23 cellular contexts compared by ENCODE assay signal in the genomic region with DNA sequence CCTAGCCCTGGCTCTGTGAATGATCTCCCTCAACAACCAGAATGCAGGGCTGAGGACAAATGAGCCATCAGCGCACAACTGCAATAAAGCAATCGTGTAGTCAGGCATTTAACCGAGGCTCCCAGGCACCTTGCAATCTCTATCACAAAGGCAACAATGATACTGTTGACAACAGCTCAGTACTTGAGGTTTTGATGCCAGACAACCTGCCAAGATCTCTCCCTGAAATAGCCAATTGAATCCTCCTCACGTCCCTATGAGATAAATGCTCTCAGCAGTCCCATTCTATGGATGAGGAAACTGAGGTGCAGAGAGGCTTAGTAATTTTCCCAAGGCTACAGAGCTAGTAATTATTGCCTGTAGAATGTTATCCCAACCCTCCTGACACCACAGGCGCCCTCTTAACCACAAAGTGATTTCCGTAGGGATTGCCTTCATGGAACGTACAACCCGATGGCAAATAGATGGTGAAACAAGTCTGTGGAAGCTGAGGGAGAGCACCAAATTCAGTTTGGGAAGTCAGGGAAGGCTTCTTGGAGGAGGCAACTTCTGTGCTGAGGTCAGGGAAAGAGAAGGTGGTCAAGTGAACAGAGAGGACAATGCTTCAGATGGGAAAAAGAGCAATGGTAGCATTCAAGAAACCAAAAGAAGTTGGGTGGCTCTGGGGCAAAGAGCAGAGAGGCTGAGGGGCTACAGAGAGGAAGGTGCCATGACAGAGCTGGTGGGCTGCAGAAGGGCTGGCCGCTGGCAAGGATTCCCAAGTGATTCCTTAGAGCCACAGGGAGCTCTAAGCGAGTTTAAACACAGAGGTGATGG. TPM values are rescaled to one million over a fixed set of nuclear protein-coding genes. Genes with fewer than 3 reads are reported as not detected.
DNase-seq lines count a peak whose midpoint lies in the region; ATAC-seq, FAIRE-seq and TF ChIP-seq lines count a peak whose summit lies in the region.
"Had no signal": no experiment of that assay in that cellular context is flagged by ENCODE, and none has a peak within 500 bp of the region (broad histone marks: within the 10 kb centered on the region; RNA-seq: fewer than 3 reads in every experiment).

No MANE protein-coding gene starts in this region.

- no peak overlapping the region for H2AFZ ChIP-seq in HepG2 (ENCODE audit: low read length)

- in situ Hi-C loops in HepG2 (cut with HindIII; ENCODE audit: extremely low pct_ligation_motif_present, low pct_unique_long_range_greater_than_20kb) = loop anchor here (5.0 kb wide), 1 partner anchor 58 kb away; no protein-coding TSS in a partner anchor

- H4K20me1 ChIP-seq in HepG2 (ENCODE audit: insufficient read depth, low read length) = peaks cover 7% of the 10 kb centered on the region; the same call in 1 of the 2 replicates

- H3K9me3 ChIP-seq in HepG2 (ENCODE audit: low read length) = no peaks in the 10 kb centered on the region
- H3K9me3 ChIP-seq: Caco-2 had no signal

- CTCF ChIA-PET in HepG2 (lab: Yijun Ruan, JAX; ENCODE audit: low intra/inter-chr PET ratio, low total read pairs) = no interaction called here

- H3K4me3 ChIP-seq in HepG2 (replicated peaks in 1 of 3; ENCODE audit: insufficient read depth in 1 of 3, low read depth in 2 of 3, low read length in 3 of 3) = no peak overlapping the region
- H3K4me3 ChIP-seq: A549 had no signal

- TF ChIP-seq EP300 in HepG2 (IDR thresholded peaks at IDR 0.05; ENCODE audit: low read depth in 2 of 2, low read length in 2 of 2) = no peak
- no peak for TF ChIP-seq EP300 in HepG2 (CRISPR knock-in tag; IDR thresholded peaks at IDR 0.05; ENCODE audit: borderline replicate concordance)

- DNase-seq in activated effector memory CD4-positive, alpha-beta T cell treated with anti-CD3 and anti-CD28 coated beads, Interleukin-2, amount 50 U/mL, for 16 hours = peak; percentile 10
- DNase-seq in activated effector memory CD4-positive, alpha-beta T cell treated with Interleukin-2 at 50 U/mL for 16 hours = no peak
- no peak for DNase-seq in HepG2 (ENCODE audit: low spot score)
- peak; percentile 13 for DNase-seq in sciatic nerve (ENCODE audit: low spot score)
- DNase-seq in cerebellar cortex (ENCODE audit: low spot score) = no peak
- DNase-seq in kidney tubule cell (ENCODE audit: low spot score) = no peak
- DNase-seq: AML-193; Caco-2; CD4-positive, alpha-beta T cell; DMS153; DMS79; GDM1; GOT3; H7; HFFc6 had no signal

- H3K9ac ChIP-seq in HepG2 (ENCODE audit: insufficient read depth, low read depth, low read length) = no peak overlapping the region

- no peak overlapping the region for H3K27ac ChIP-seq in HepG2 (ENCODE audit: extremely low read length, insufficient read depth, low read length)
- H3K27ac ChIP-seq: 22Rv1, A549, C4-2B had no signal

- no peak; a peak in 1 of 4 replicates for TF ChIP-seq POLR2A in HepG2 (IDR thresholded peaks at IDR 0.05; ENCODE audit: insufficient read depth in 1 of 2, low read depth in 2 of 2, low read length in 2 of 2)

- H3K79me2 ChIP-seq in HepG2 (ENCODE audit: insufficient read depth, low read length) = no peaks in the 10 kb centered on the region

- no TSS peak for BruUV-seq in HepG2 (replicated peaks; lab: Mats Ljungman, UMichigan)

- H3K36me3 ChIP-seq in HepG2 (replicated peaks in 1 of 2; ENCODE audit: control insufficient read depth in 1 of 2, insufficient read depth in 2 of 2, low read length in 2 of 2) = peaks cover 24 to 48% of the 10 kb centered on the region in 2 experiments

- 89% methylated on average over 9 of the region's 10 CpGs for WGBS in HepG2 (ENCODE audit: low lambda C conversion rate)

- no peak for TF ChIP-seq CTCF in HepG2 (CRISPR knock-in tag; IDR thresholded peaks at IDR 0.05)

- no peak for FAIRE-seq in HepG2 (lab: Jason Lieb, UNC)
- FAIRE-seq: A549, GM12892, GM18507 had no signal

- H3K4me1 ChIP-seq in HepG2 (ENCODE audit: insufficient read depth, low read length) = peaks cover 24% of the 10 kb centered on the region
- H3K4me1 ChIP-seq: A549, Caco-2 had no signal

- intact Hi-C loops in HepG2 (cut with micrococcal nuclease; ENCODE audit: unreplicated experiment) (no loop called here), sciatic nerve (cut with DNase I) (no loop called here)

- H3K4me2 ChIP-seq in HepG2 (ENCODE audit: low read depth, low read length) = no peak overlapping the region
- H3K4me2 ChIP-seq: A549 had no signal

- ATAC-seq in HepG2 = no peak
- ATAC-seq in sciatic nerve = no peak
- no peak for ATAC-seq in HG02840 (IDR thresholded peaks at IDR 0.05; ENCODE audit: low FRiP score, unreplicated experiment)
- ATAC-seq: A549, HCT116 had no signal

- no peak for TF ChIP-seq RAD21 in HepG2 (CRISPR knock-in tag; IDR thresholded peaks at IDR 0.05)

- POLR2A ChIA-PET in HepG2 (lab: Yijun Ruan, JAX) = interaction anchor here (0.7 to 19.0 kb wide), 12 partner anchors 9 to 56 kb away, joined by 3 to 638 read pairs (median 3); a partner anchor contains a TSS

- no peaks in the 10 kb centered on the region for H3K27me3 ChIP-seq in HepG2 (ENCODE audit: control insufficient read depth in 1 of 2, insufficient read depth in 2 of 2, low read length in 2 of 2)

TF ChIP-seq in HepG2, 621 proteins besides CTCF, POLR2A, EP300 and RAD21 (continues in another document):
- TF ChIP-seq ZC3H4 (CRISPR knock-in tag; IDR thresholded peaks at IDR 0.05; ENCODE audit: borderline replicate concordance) (0 out of 2 replicates have a peak, but pooled peaks have one; percentile 58), PAF1 (CRISPR knock-in tag; IDR thresholded peaks at IDR 0.05) (peak; percentile 86), ZC3H13 (CRISPR knock-in tag; IDR thresholded peaks at IDR 0.05) (peak; percentile 67; the same call in 1 of the 2 replicates), ZMYM3 (CRISPR knock-in tag; IDR thresholded peaks at IDR 0.05) (no peak), ZNF629 (CRISPR knock-in tag; conservative IDR thresholded peaks at IDR 0.05) (peak; percentile 95), ZNF12 (CRISPR knock-in tag; IDR thresholded peaks at IDR 0.05) (peak; percentile 9; the same call in 1 of the 2 replicates), HNRNPH1 (optimal IDR thresholded peaks at IDR 0.05; ENCODE audit: low read depth, low read length) (peak; percentile 60), POLR2AphosphoS5 (IDR thresholded peaks at IDR 0.05; ENCODE audit: low read depth, low read length) (peak; percentile 56), KDM1A (CRISPR knock-in tag; IDR thresholded peaks at IDR 0.05) (0 out of 2 replicates have a peak, but pooled peaks have one; percentile 30), SRSF9 (IDR thresholded peaks at IDR 0.05; ENCODE audit: borderline replicate concordance, insufficient read depth, low read depth, low read length, poor library complexity, severe bottlenecking) (no peak), ZNF326 (CRISPR knock-in tag; IDR thresholded peaks at IDR 0.05; ENCODE audit: borderline replicate concordance) (no peak; the same call in 1 of the 2 replicates)

RNA-seq across cellular contexts. Expression of a gene that starts 12.6 kb away (rescaled TPM):
- total RNA-seq in HepG2 (2016; rRNA removed; fragmentation: Illumina TruSeq; extraction: Trizol) (433 and 825 TPM in 2 replicates), sciatic nerve (77.1 TPM)
- 141 and 152 TPM in 2 replicates for total RNA-seq in HepG2 (2016; cell fraction: cytosol; rRNA removed; fragmentation: Illumina TruSeq; extraction: Trizol; ENCODE audit: low read depth)
- total RNA-seq in HepG2 (2016; cell fraction: insoluble cytoplasmic fraction; rRNA removed; fragmentation: Illumina TruSeq; extraction: Trizol) = 426 and 840 TPM in 2 replicates
- total RNA-seq in HepG2 (2016; cell fraction: membrane; rRNA removed; fragmentation: Illumina TruSeq; extraction: Trizol) = 232 and 248 TPM in 2 replicates
- total RNA-seq in HepG2 (2016; cell fraction: nucleus; rRNA removed; fragmentation: Illumina TruSeq; extraction: Trizol) = 726 and 813 TPM in 2 replicates
- 2,200 and 3,367 TPM in 2 replicates for polyA plus RNA-seq in HepG2 (2011; rRNA removed)
- 3,577 and 4,656 TPM in 2 replicates for polyA plus RNA-seq in HepG2 (2011; cell fraction: cytosol; rRNA removed)
- polyA plus RNA-seq in HepG2 (2011; cell fraction: nucleus; rRNA removed) = 1,545 and 2,325 TPM in 2 replicates
- polyA plus RNA-seq in HepG2 (2012) = 306 and 2,041 TPM in 2 replicates
- polyA plus RNA-seq in HepG2 (2016; cell fraction: cytosol; fragmentation: Illumina TruSeq; extraction: Trizol; ENCODE audit: low read depth) = 168 and 171 TPM in 2 replicates
- polyA plus RNA-seq in HepG2 (2016; cell fraction: insoluble cytoplasmic fraction; fragmentation: Illumina TruSeq; extraction: Trizol; ENCODE audit: low read depth) = 463 and 467 TPM in 2 replicates
- 216 and 234 TPM in 2 replicates for polyA plus RNA-seq in HepG2 (2016; cell fraction: membrane; fragmentation: Illumina TruSeq; extraction: Trizol; ENCODE audit: low read depth)
- polyA plus RNA-seq in HepG2 (2016; cell fraction: nucleus; fragmentation: Illumina TruSeq; extraction: Trizol; ENCODE audit: insufficient read depth, low read depth) = 1,122 and 1,162 TPM in 2 replicates
- 0.47 and 1,312 TPM in 2 replicates for polyA minus RNA-seq in HepG2 (2011; rRNA and poly(A)+ RNA removed; ENCODE audit: low replicate concordance)
- polyA minus RNA-seq in HepG2 (2011; cell fraction: cytosol; rRNA and poly(A)+ RNA removed) = 680 and 1,323 TPM in 2 replicates
- polyA minus RNA-seq in HepG2 (2011; cell fraction: nucleus; rRNA and poly(A)+ RNA removed) = 461 and 851 TPM in 2 replicates
- total RNA-seq: CD4-positive, alpha-beta T cell; Daoy; H7; HFFc6 had no signal

RNA-seq across cellular contexts. Expression of a gene that starts 43.5 kb away (rescaled TPM):
- total RNA-seq in HepG2 (2016; rRNA removed; fragmentation: Illumina TruSeq; extraction: Trizol) (237 and 498 TPM in 2 replicates), sciatic nerve (8.8 TPM)
- 71.6 and 82.2 TPM in 2 replicates for total RNA-seq in HepG2 (2016; cell fraction: cytosol; rRNA removed; fragmentation: Illumina TruSeq; extraction: Trizol; ENCODE audit: low read depth)
- 219 and 507 TPM in 2 replicates for total RNA-seq in HepG2 (2016; cell fraction: insoluble cytoplasmic fraction; rRNA removed; fragmentation: Illumina TruSeq; extraction: Trizol)
- 187 and 205 TPM in 2 replicates for total RNA-seq in HepG2 (2016; cell fraction: membrane; rRNA removed; fragmentation: Illumina TruSeq; extraction: Trizol)
- 372 and 429 TPM in 2 replicates for total RNA-seq in HepG2 (2016; cell fraction: nucleus; rRNA removed; fragmentation: Illumina TruSeq; extraction: Trizol)
- 449 and 569 TPM in 2 replicates for polyA plus RNA-seq in HepG2 (2011; rRNA removed)
- polyA plus RNA-seq in HepG2 (2011; cell fraction: cytosol; rRNA removed) = 331 and 435 TPM in 2 replicates
- 165 and 220 TPM in 2 replicates for polyA plus RNA-seq in HepG2 (2011; cell fraction: nucleus; rRNA removed)
- polyA plus RNA-seq in HepG2 (2012) = 423 and 569 TPM in 2 replicates
- 81.2 and 88.3 TPM in 2 replicates for polyA plus RNA-seq in HepG2 (2016; cell fraction: cytosol; fragmentation: Illumina TruSeq; extraction: Trizol; ENCODE audit: low read depth)
- polyA plus RNA-seq in HepG2 (2016; cell fraction: insoluble cytoplasmic fraction; fragmentation: Illumina TruSeq; extraction: Trizol; ENCODE audit: low read depth) = 241 and 254 TPM in 2 replicates
- polyA plus RNA-seq in HepG2 (2016; cell fraction: membrane; fragmentation: Illumina TruSeq; extraction: Trizol; ENCODE audit: low read depth) = 159 and 171 TPM in 2 replicates
- 573 and 590 TPM in 2 replicates for polyA plus RNA-seq in HepG2 (2016; cell fraction: nucleus; fragmentation: Illumina TruSeq; extraction: Trizol; ENCODE audit: insufficient read depth, low read depth)
- 0.30 and 414 TPM in 2 replicates for polyA minus RNA-seq in HepG2 (2011; rRNA and poly(A)+ RNA removed; ENCODE audit: low replicate concordance)
- polyA minus RNA-seq in HepG2 (2011; cell fraction: cytosol; rRNA and poly(A)+ RNA removed) = 176 and 231 TPM in 2 replicates
- 87.0 and 105 TPM in 2 replicates for polyA minus RNA-seq in HepG2 (2011; cell fraction: nucleus; rRNA and poly(A)+ RNA removed)
- total RNA-seq: CD4-positive, alpha-beta T cell; HFFc6 had no signal

Comparison
In these comparisons a context has a peak if more than half of its experiments do, and no peak if none do; other contexts are left out.
1. DNase-seq: peak in activated effector memory CD4-positive, alpha-beta T cell treated with anti-CD3 and anti-CD28 coated beads, Interleukin-2, amount 50 U/mL, for 16 hours (single experiment) and sciatic nerve (single experiment); none in activated effector memory CD4-positive, alpha-beta T cell treated with Interleukin-2 at 50 U/mL for 16 hours (single experiment), HepG2 (single experiment), cerebellar cortex (single experiment) and kidney tubule cell (single experiment).